ENCODE assay signal across 24 cellular contexts in the genomic region with DNA sequence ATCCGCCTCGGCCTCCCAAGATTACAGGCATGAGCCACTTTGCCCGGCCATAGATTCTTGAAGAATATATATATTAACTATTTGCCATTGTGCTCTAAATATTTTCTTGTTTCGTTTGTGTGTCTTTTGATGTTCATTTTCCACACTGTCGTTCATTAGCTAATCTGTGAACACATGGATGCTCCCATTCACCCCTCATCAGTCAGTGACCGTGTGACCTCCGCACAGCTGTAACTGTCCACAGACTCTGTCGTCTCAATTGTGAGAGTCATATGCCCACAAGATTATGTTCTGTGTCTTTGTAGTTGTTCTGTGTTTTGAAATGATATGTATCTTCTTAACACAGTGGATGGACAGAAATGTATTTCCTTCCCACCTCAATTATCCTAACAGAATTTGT. TPM values are rescaled to one million over a fixed set of nuclear protein-coding genes. Genes with fewer than 3 reads are reported as not detected.
DNase-seq lines count a peak whose midpoint lies in the region; ATAC-seq, FAIRE-seq and TF ChIP-seq lines count a peak whose summit lies in the region.
"Had no signal": no experiment of that assay in that cellular context is flagged by ENCODE, and none has a peak within 500 bp of the region (broad histone marks: within the 10 kb centered on the region; RNA-seq: fewer than 3 reads in every experiment).

No MANE protein-coding gene starts in this region.

- no peak for DNase-seq in RWPE1 (ENCODE audit: low spot score)
- no peak for DNase-seq in neural crest cell (ENCODE audit: low read depth, low spot score)
- DNase-seq in NCI-H524 (lab: John Stamatoyannopoulos, UW), result no peak
- DNase-seq in HTR-8/SVneo (ENCODE audit: insufficient read length, low spot score), result no peak
- DNase-seq in HCEC 1CT, result no peak
- DNase-seq: activated CD4-positive, alpha-beta T cell treated with anti-CD3 and anti-CD28 coated beads for 1 hour; CD4-positive, alpha-beta memory T cell; cortex of kidney; GDM1; hypothalamus; mesendoderm; natural killer cell; NCI-H2171 treated with DMSO at 0.1 percent for 48 hours; SIG-M5; T-cell; testis had no signal

- peak overlapping the region; percentile 97 for H3K27ac Mint-ChIP-seq in dendritic cell treated with granulocyte-macrophage colony-stimulating factor and Interleukin-4, amounts not matched to agents 40 ng/mL and 50 ng/mL, for 4 days
- peak overlapping the region; percentile 39 for H3K27ac Mint-ChIP-seq in neural crest cell (ENCODE audit: unreplicated experiment)
- peak overlapping the region; percentile 82 for H3K27ac Mint-ChIP-seq in stimulated activated memory B cell treated with anti-CD40 and anti-IgM and Interleukin-4, amounts not matched to agents 10 μg/mL and 1 μg/mL and 100 μg/mL, for 72 hours
- H3K27ac Mint-ChIP-seq: activated naive CD4-positive, alpha-beta T cell treated with anti-CD3 and anti-CD28 coated beads, Interleukin-2, amount 50 U/mL, for 24 hours; natural killer cell; progenitor cell of endocrine pancreas; T-cell had no signal

- TF ChIP-seq CTCF in RWPE1 (conservative IDR thresholded peaks at IDR 0.05; ENCODE audit: low read depth), result no peak
- TF ChIP-seq CTCF in neural crest cell (conservative IDR thresholded peaks at IDR 0.05), result no peak

- CTCF ChIA-PET in RWPE1 (lab: Yijun Ruan, JAX), result no interaction called here

- intact Hi-C loops in dendritic cell treated with granulocyte-macrophage colony-stimulating factor and Interleukin-4, amounts not matched to agents 40 ng/mL and 50 ng/mL, for 4 days (cut with micrococcal nuclease), result no loop called here

- H3K27me3 Mint-ChIP-seq in dendritic cell treated with granulocyte-macrophage colony-stimulating factor and Interleukin-4, amounts not matched to agents 40 ng/mL and 50 ng/mL, for 4 days, result no peaks in the 10 kb centered on the region
- H3K27me3 Mint-ChIP-seq in neural crest cell (ENCODE audit: low read depth), result no peaks in the 10 kb centered on the region
- H3K27me3 Mint-ChIP-seq in stimulated activated memory B cell treated with anti-CD40 and anti-IgM and Interleukin-4, amounts not matched to agents 10 μg/mL and 1 μg/mL and 100 μg/mL, for 72 hours, result no peaks in the 10 kb centered on the region
- H3K27me3 Mint-ChIP-seq: activated naive CD4-positive, alpha-beta T cell treated with anti-CD3 and anti-CD28 coated beads, Interleukin-2, amount 50 U/mL, for 24 hours; CD4-positive, alpha-beta memory T cell; progenitor cell of endocrine pancreas; T-cell had no signal

- no peaks in the 10 kb centered on the region for H3K9me3 Mint-ChIP-seq in dendritic cell treated with granulocyte-macrophage colony-stimulating factor and Interleukin-4, amounts not matched to agents 40 ng/mL and 50 ng/mL, for 4 days
- no peaks in the 10 kb centered on the region for H3K9me3 Mint-ChIP-seq in neural crest cell
- H3K9me3 Mint-ChIP-seq in stimulated activated memory B cell treated with anti-CD40 and anti-IgM and Interleukin-4, amounts not matched to agents 10 μg/mL and 1 μg/mL and 100 μg/mL, for 72 hours, result no peaks in the 10 kb centered on the region
- H3K9me3 Mint-ChIP-seq: activated naive CD4-positive, alpha-beta T cell treated with anti-CD3 and anti-CD28 coated beads, Interleukin-2, amount 50 U/mL, for 24 hours; CD4-positive, alpha-beta memory T cell; natural killer cell; T-cell had no signal

- no peak for ATAC-seq in stimulated activated memory B cell treated with anti-CD40 and anti-IgM and Interleukin-4, amounts not matched to agents 10 μg/mL and 1 μg/mL and 100 μg/mL, for 72 hours
- ATAC-seq in HG02623 (IDR thresholded peaks at IDR 0.05; ENCODE audit: unreplicated experiment), result no peak
- ATAC-seq: natural killer cell, T-cell had no signal

- POLR2A ChIA-PET in RWPE1 (lab: Yijun Ruan, JAX; ENCODE audit: low non-redundant PET), result no interaction called here

- H3K27ac ChIP-seq in RWPE1, result peak overlapping the region; percentile 79

- H3K36me3 Mint-ChIP-seq in dendritic cell treated with granulocyte-macrophage colony-stimulating factor and Interleukin-4, amounts not matched to agents 40 ng/mL and 50 ng/mL, for 4 days (ENCODE audit: low read depth), result peaks cover 78% of the 10 kb centered on the region
- no peaks in the 10 kb centered on the region for H3K36me3 Mint-ChIP-seq in neural crest cell (ENCODE audit: low read depth)
- H3K36me3 Mint-ChIP-seq in stimulated activated memory B cell treated with anti-CD40 and anti-IgM and Interleukin-4, amounts not matched to agents 10 μg/mL and 1 μg/mL and 100 μg/mL, for 72 hours, result no peaks in the 10 kb centered on the region
- H3K36me3 Mint-ChIP-seq: activated naive CD4-positive, alpha-beta T cell treated with anti-CD3 and anti-CD28 coated beads, Interleukin-2, amount 50 U/mL, for 24 hours; CD4-positive, alpha-beta memory T cell; natural killer cell; T-cell had no signal

- H3K4me1 Mint-ChIP-seq in dendritic cell treated with granulocyte-macrophage colony-stimulating factor and Interleukin-4, amounts not matched to agents 40 ng/mL and 50 ng/mL, for 4 days (ENCODE audit: low read depth), result peaks cover 91% of the 10 kb centered on the region
- H3K4me1 Mint-ChIP-seq in neural crest cell, result peaks cover 34% of the 10 kb centered on the region
- H3K4me1 Mint-ChIP-seq in stimulated activated memory B cell treated with anti-CD40 and anti-IgM and Interleukin-4, amounts not matched to agents 10 μg/mL and 1 μg/mL and 100 μg/mL, for 72 hours, result peaks cover 22% of the 10 kb centered on the region

- peak overlapping the region; percentile 21 for H3K4me3 Mint-ChIP-seq in dendritic cell treated with granulocyte-macrophage colony-stimulating factor and Interleukin-4, amounts not matched to agents 40 ng/mL and 50 ng/mL, for 4 days
- H3K4me3 Mint-ChIP-seq in neural crest cell, result no peak overlapping the region
- H3K4me3 Mint-ChIP-seq in stimulated activated memory B cell treated with anti-CD40 and anti-IgM and Interleukin-4, amounts not matched to agents 10 μg/mL and 1 μg/mL and 100 μg/mL, for 72 hours, result no peak overlapping the region
- H3K4me3 Mint-ChIP-seq: activated naive CD4-positive, alpha-beta T cell treated with anti-CD3 and anti-CD28 coated beads, Interleukin-2, amount 50 U/mL, for 24 hours; CD4-positive, alpha-beta memory T cell; natural killer cell; T-cell had no signal

- FAIRE-seq in HTR-8/SVneo (lab: Jason Lieb, UNC), result no peak
- FAIRE-seq: TTC549 had no signal

RNA-seq across cellular contexts. Expression of a gene that starts 29.6 kb away (rescaled TPM):
- 0.58 and 0.91 TPM in 2 replicates for total RNA-seq in neural crest cell
- total RNA-seq: CD4-positive, alpha-beta memory T cell; endothelial cell of umbilical vein; OCI-LY7 had no signal

Comparison
In these comparisons a context has a peak if more than half of its experiments do, and no peak if none do; other contexts are left out.
1. H3K27ac Mint-ChIP-seq: peak in every context shown above with its lines; median percentile 97 in dendritic cell treated with granulocyte-macrophage colony-stimulating factor and Interleukin-4, amounts not matched to agents 40 ng/mL and 50 ng/mL, for 4 days; 82 in stimulated activated memory B cell treated with anti-CD40 and anti-IgM and Interleukin-4, amounts not matched to agents 10 μg/mL and 1 μg/mL and 100 μg/mL, for 72 hours; 39 in neural crest cell.